In the genomic region with DNA sequence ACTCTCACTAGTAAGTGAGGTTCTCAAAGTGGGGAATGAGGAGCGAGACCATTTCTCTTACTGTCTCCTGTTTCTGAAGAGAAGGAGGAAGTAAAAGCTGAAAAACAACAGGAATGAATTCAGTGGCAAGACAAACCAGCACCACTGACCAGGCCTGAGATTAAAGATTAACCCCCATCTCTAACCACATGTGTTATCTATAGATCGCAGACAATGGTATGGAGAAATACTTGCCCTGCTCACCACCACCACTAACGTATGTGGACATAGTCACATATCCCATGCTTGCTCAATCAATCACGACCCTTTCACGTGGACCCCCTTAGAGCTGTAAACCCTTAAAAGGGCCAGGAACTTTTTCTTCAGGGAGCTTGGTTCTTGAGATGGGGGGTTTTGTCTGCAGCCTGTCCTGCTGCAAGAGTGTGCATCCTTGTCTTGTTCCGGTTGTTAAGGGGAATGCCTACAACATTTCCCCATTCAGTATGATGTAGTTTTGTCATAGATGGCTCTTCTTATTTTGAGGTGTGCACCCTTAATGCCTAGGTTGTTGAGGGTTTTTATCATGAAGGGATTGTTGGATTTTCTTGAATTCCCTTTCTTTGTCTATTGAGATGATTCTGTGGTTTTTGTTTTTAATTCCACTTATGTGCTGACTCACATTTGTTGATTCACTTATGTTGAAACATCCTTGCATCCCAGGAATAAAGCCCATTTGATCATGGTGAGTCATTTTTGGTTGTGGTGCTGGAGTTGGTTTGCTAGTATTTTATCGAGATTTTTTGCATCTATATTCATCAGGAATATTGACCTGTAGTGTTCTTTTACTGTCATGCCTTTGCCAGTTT, we compare ENCODE assay signal across 21 cellular contexts.
DNase-seq lines count a peak whose midpoint lies in the region; ATAC-seq, FAIRE-seq and TF ChIP-seq lines count a peak whose summit lies in the region.
"Had no signal": no experiment of that assay in that cellular context is flagged by ENCODE, and none has a peak within 500 bp of the region (broad histone marks: within the 10 kb centered on the region; RNA-seq: fewer than 3 reads in every experiment).

No MANE protein-coding gene starts in this region.

- H3K4me3 ChIP-seq in A549 (peak overlapping the region; percentile 7; the same call in 1 of the 3 replicates), fibroblast of mammary gland (ENCODE audit: control insufficient read depth, low read depth, low read length) (no peak overlapping the region)
- H3K4me3 ChIP-seq: cardiac muscle cell, Peyer's patch had no signal

- DNase-seq in A549 (ENCODE audit: low read depth in 1 of 2, low spot score in 1 of 2) (peak; percentile 32 to 89), HT1080 (ENCODE audit: low read depth) (peak; percentile 91), SW480 (ENCODE audit: low spot score) (peak; percentile 64), fibroblast of mammary gland (ENCODE audit: low read depth) (peak; percentile 46), NCI-H2107 treated with DMSO at 0.1 percent for 48 hours (lab: John Stamatoyannopoulos, UW; ENCODE audit: unreplicated experiment) (no peak)
- no peak for DNase-seq in stimulated activated CD4-positive, alpha-beta T cell treated with anti-CD3 and anti-CD28 coated beads, Interleukin-4, amount 100 ng/mL, for 1 hour
- DNase-seq: activated CD4-positive, alpha-beta memory T cell treated with anti-CD3 and anti-CD28 coated beads, Interleukin-2, amount 10 ng/mL, durations not matched to agents 7 days and 5 days; activated T-cell treated with anti-CD3 and anti-CD28 coated beads, Interleukin-2, amount 50 U/mL, for 4 hours; CD4-positive, alpha-beta T cell; DND-41; hippocampal formation; IMR-90; kidney glomerular epithelial cell; NCI-H1105 treated with DMSO at 0.1 percent for 48 hours; NCI-H2171 treated with DMSO at 0.1 percent for 48 hours; Peyer's patch; stimulated activated naive CD8-positive, alpha-beta T cell treated with anti-CD3 and anti-CD28 coated beads, Interleukin-15, Interleukin-2, amounts not matched to agents 100 U/mL and 50 U/mL, for 24 hours; trophoblast cell had no signal

- 12% methylated on average over 7 of the region's 7 CpGs for whole genome bisulfite sequencing in A549 (ENCODE audit: missing lambda C conversion rate)

- no peak for TF ChIP-seq CTCF in A549 (IDR thresholded peaks at IDR 0.05)
- TF ChIP-seq CTCF in fibroblast of mammary gland (conservative IDR thresholded peaks at IDR 0.05; ENCODE audit: control insufficient read depth, insufficient read depth, low read depth, low read length), result no peak

- H3K4me1 ChIP-seq in A549, result peaks cover 29% of the 10 kb centered on the region
- H3K4me1 ChIP-seq: Peyer's patch had no signal

- CTCF ChIA-PET in A549 (lab: Yijun Ruan, JAX), result interaction anchor here (1.0 to 1.9 kb wide), 2 partner anchors 17 to 20 kb away, joined by 3 to 6 read pairs; no protein-coding TSS in a partner anchor

- POLR2A ChIA-PET in A549 (lab: Yijun Ruan, JAX), result no interaction called here

- H3K27ac ChIP-seq in A549, result peak overlapping the region; percentile 80 to 88
- H3K27ac ChIP-seq: cardiac muscle cell, Peyer's patch had no signal

- ATAC-seq in A549 (peak; percentile 87 to 91), HG02678 (IDR thresholded peaks at IDR 0.05; ENCODE audit: unreplicated experiment) (no peak), GM21786 (IDR thresholded peaks at IDR 0.05; ENCODE audit: unreplicated experiment) (no peak)
- ATAC-seq: activated T-cell treated with anti-CD3 and anti-CD28 coated beads, Interleukin-2, amount 50 U/mL, for 4 hours; stimulated activated naive CD8-positive, alpha-beta T cell treated with anti-CD3 and anti-CD28 coated beads, Interleukin-15, Interleukin-2, amounts not matched to agents 100 U/mL and 50 U/mL, for 24 hours had no signal

- peak; percentile 99 for FAIRE-seq in A549 (lab: Jason Lieb, UNC)

- TF ChIP-seq RAD21 in A549 (conservative IDR thresholded peaks at IDR 0.05 in 1 of 2, IDR thresholded peaks at IDR 0.05 in 1 of 2), result peak; percentile 35 to 48; a peak in 4 of 5 replicates

- H3K4me2 ChIP-seq in A549, result peak overlapping the region; percentile 71

- peaks cover 9% of the 10 kb centered on the region for H3K9me3 ChIP-seq in A549
- H3K9me3 ChIP-seq: Peyer's patch had no signal

- no peak for TF ChIP-seq POLR2A in A549 (IDR thresholded peaks at IDR 0.05; ENCODE audit: low read length)

- TF ChIP-seq EP300 in A549 (IDR thresholded peaks at IDR 0.05), result peak; percentile 26 to 65; a peak in 3 of 5 replicates

TF ChIP-seq in A549, 52 proteins besides CTCF, POLR2A, EP300 and RAD21 (continues in another document):
- TF ChIP-seq EHF (CRISPR knock-in tag; IDR thresholded peaks at IDR 0.05) (0 out of 2 replicates have a peak, but pooled peaks have one; percentile 5), NFE2L2 (conservative IDR thresholded peaks at IDR 0.05; ENCODE audit: low read length) (peak; percentile 52; the same call in 1 of the 2 replicates), GATA3 (IDR thresholded peaks at IDR 0.05; ENCODE audit: borderline replicate concordance) (peak; percentile 88), CBX2 (IDR thresholded peaks at IDR 0.05; ENCODE audit: borderline replicate concordance, low read depth) (no peak), PHF8 (IDR thresholded peaks at IDR 0.05; ENCODE audit: borderline replicate concordance, low read depth) (no peak), FOSB (CRISPR knock-in tag; IDR thresholded peaks at IDR 0.05) (no peak), REST (IDR thresholded peaks at IDR 0.05) (no peak), CHD2 (IDR thresholded peaks at IDR 0.05; ENCODE audit: low read length, partially characterized antibody) (no peak), TP53 (CRISPR knock-in tag; IDR thresholded peaks at IDR 0.05) (no peak), SMC3 (IDR thresholded peaks at IDR 0.05) (no peak; the same call in 2 of the 3 replicates), JUNB (IDR thresholded peaks at IDR 0.05) (peak; percentile 96), ZC3H11A (IDR thresholded peaks at IDR 0.05) (no peak), BCL3 (IDR thresholded peaks at IDR 0.05) (peak; percentile 78; the same call in 2 of the 3 replicates), FOSL2 (IDR thresholded peaks at IDR 0.05) (peak; percentile 95), FOSL2 (CRISPR knock-in tag; IDR thresholded peaks at IDR 0.05) (peak; percentile 99), JUN (IDR thresholded peaks at IDR 0.05) (peak in 1 of 2 experiments; percentile 56), TFCP2L1 (CRISPR knock-in tag; IDR thresholded peaks at IDR 0.05) (no peak), MAFK (IDR thresholded peaks at IDR 0.05; ENCODE audit: partially characterized antibody) (peak; percentile 96)
- TF ChIP-seq, protein P1, sequence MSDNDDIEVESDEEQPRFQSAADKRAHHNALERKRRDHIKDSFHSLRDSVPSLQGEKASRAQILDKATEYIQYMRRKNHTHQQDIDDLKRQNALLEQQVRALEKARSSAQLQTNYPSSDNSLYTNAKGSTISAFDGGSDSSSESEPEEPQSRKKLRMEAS (IDR thresholded peaks at IDR 0.05), result peak; percentile 57; the same call in 1 of the 2 replicates
- TF ChIP-seq, protein P2, sequence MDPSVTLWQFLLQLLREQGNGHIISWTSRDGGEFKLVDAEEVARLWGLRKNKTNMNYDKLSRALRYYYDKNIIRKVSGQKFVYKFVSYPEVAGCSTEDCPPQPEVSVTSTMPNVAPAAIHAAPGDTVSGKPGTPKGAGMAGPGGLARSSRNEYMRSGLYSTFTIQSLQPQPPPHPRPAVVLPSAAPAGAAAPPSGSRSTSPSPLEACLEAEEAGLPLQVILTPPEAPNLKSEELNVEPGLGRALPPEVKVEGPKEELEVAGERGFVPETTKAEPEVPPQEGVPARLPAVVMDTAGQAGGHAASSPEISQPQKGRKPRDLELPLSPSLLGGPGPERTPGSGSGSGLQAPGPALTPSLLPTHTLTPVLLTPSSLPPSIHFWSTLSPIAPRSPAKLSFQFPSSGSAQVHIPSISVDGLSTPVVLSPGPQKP (IDR thresholded peaks at IDR 0.05; ENCODE audit: low read depth, low read length), result no peak
- TF ChIP-seq, protein P3, sequence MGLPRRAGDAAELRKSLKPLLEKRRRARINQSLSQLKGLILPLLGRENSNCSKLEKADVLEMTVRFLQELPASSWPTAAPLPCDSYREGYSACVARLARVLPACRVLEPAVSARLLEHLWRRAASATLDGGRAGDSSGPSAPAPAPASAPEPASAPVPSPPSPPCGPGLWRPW (IDR thresholded peaks at IDR 0.05), result peak; percentile 35; the same call in 1 of the 2 replicates

Comparison
In these comparisons a context has a peak if more than half of its experiments do, and no peak if none do; other contexts are left out.
1. ATAC-seq: peak in A549 (2 of 2); none in HG02678 (single experiment) and GM21786 (single experiment).
2. DNase-seq: peak in A549 (2 of 2), HT1080 (single experiment), SW480 (single experiment) and fibroblast of mammary gland (single experiment); none in stimulated activated CD4-positive, alpha-beta T cell treated with anti-CD3 and anti-CD28 coated beads, Interleukin-4, amount 100 ng/mL, for 1 hour (single experiment) and NCI-H2107 treated with DMSO at 0.1 percent for 48 hours (single experiment).